16 cellular contexts compared by ENCODE assay signal in genomic region chr10:22628309-22628708, GRCh38.
DNase-seq lines count a peak whose midpoint lies in the region; ATAC-seq, FAIRE-seq and TF ChIP-seq lines count a peak whose summit lies in the region.
"Had no signal": no experiment of that assay in that cellular context is flagged by ENCODE, and none has a peak within 500 bp of the region (broad histone marks: within the 10 kb centered on the region; RNA-seq: fewer than 3 reads in every experiment).

No MANE protein-coding gene starts in this region.

- no peak for TF ChIP-seq POLR2A in H1 (IDR thresholded peaks at IDR 0.05; ENCODE audit: control extremely low read depth in 1 of 2, low read depth in 2 of 2, low read length in 2 of 2)
- TF ChIP-seq POLR2A in ovary (IDR thresholded peaks at IDR 0.05), result no peak

- H3K9me3 Mint-ChIP-seq in activated naive CD4-positive, alpha-beta T cell treated with anti-CD3 and anti-CD28 coated beads, Interleukin-2, amount 50 U/mL, for 24 hours, result no peaks in the 10 kb centered on the region
- peaks cover 2% of the 10 kb centered on the region for H3K9me3 Mint-ChIP-seq in activated CD8-positive, alpha-beta T cell treated with anti-CD3 and anti-CD28 coated beads for 36 hours
- H3K9me3 Mint-ChIP-seq: dendritic cell treated with granulocyte-macrophage colony-stimulating factor and Interleukin-4, amounts not matched to agents 40 ng/mL and 50 ng/mL, for 4 days had no signal

- POLR2A ChIA-PET in activated CD8-positive, alpha-beta T cell treated with anti-CD3 and anti-CD28 coated beads for 36 hours (lab: Charles Lee), result interaction anchor here (0.8 to 5.7 kb wide), 5 partner anchors 13 to 27 kb away, joined by 3 to 48 read pairs (median 13); no protein-coding TSS in a partner anchor
- POLR2A ChIA-PET in H1 (lab: Charles Lee; ENCODE audit: partially characterized antibody), result interaction anchor here (0.9 kb wide), 1 partner anchor 15 kb away, joined by 3 read pairs; no protein-coding TSS in a partner anchor

- H3K9ac ChIP-seq in H1 (replicated peaks in 1 of 4; ENCODE audit: extremely low read depth in 1 of 4, low read depth in 3 of 4, low read length in 3 of 4), result no peak overlapping the region

- peaks cover 99% of the 10 kb centered on the region for H3K4me1 Mint-ChIP-seq in activated naive CD4-positive, alpha-beta T cell treated with anti-CD3 and anti-CD28 coated beads, Interleukin-2, amount 50 U/mL, for 24 hours
- H3K4me1 Mint-ChIP-seq in activated CD8-positive, alpha-beta T cell treated with anti-CD3 and anti-CD28 coated beads for 36 hours (ENCODE audit: low read depth), result peaks cover 90% of the 10 kb centered on the region

- no peak overlapping the region for H3K4me2 ChIP-seq in H1 (ENCODE audit: insufficient read depth in 1 of 2, low read depth in 2 of 2, low read length in 2 of 2)

- H3K18ac ChIP-seq in H1 (ENCODE audit: extremely low read depth, low read length), result no peak overlapping the region

- CTCF ChIA-PET in activated CD8-positive, alpha-beta T cell treated with anti-CD3 and anti-CD28 coated beads for 36 hours (lab: Charles Lee), result interaction anchor here (1.9 to 7.0 kb wide), 3 partner anchors 8 to 20 kb away, joined by 5 to 32 read pairs (median 13); no protein-coding TSS in a partner anchor
- CTCF ChIA-PET in H1 (lab: Charles Lee; ENCODE audit: partially characterized antibody), result interaction anchor here (1.3 kb wide), 1 partner anchor 45 kb away, joined by 3 read pairs; no protein-coding TSS in a partner anchor

- H3K36me3 ChIP-seq in H1 (ENCODE audit: control insufficient read depth in 2 of 4, insufficient read depth in 4 of 4, low read length in 3 of 4) (no peaks in the 10 kb centered on the region), BE2C (no peaks in the 10 kb centered on the region), ovary (no peaks in the 10 kb centered on the region)
- H3K36me3 ChIP-seq: esophagus muscularis mucosa, suprapubic skin had no signal

- H3K27me3 ChIP-seq in H1 (replicated peaks in 1 of 4; ENCODE audit: control insufficient read depth in 3 of 4, extremely low read depth in 1 of 4, insufficient read depth in 3 of 4, low read length in 3 of 4), result no peaks in the 10 kb centered on the region
- no peaks in the 10 kb centered on the region for H3K27me3 ChIP-seq in BE2C
- no peaks in the 10 kb centered on the region for H3K27me3 ChIP-seq in ovary
- H3K27me3 ChIP-seq: esophagus muscularis mucosa, suprapubic skin had no signal

- peak overlapping the region; percentile 68 for H3K4me3 Mint-ChIP-seq in activated naive CD4-positive, alpha-beta T cell treated with anti-CD3 and anti-CD28 coated beads, Interleukin-2, amount 50 U/mL, for 24 hours
- H3K4me3 Mint-ChIP-seq in activated CD8-positive, alpha-beta T cell treated with anti-CD3 and anti-CD28 coated beads for 36 hours, result peak overlapping the region; percentile 42
- H3K4me3 Mint-ChIP-seq: dendritic cell treated with granulocyte-macrophage colony-stimulating factor and Interleukin-4, amounts not matched to agents 40 ng/mL and 50 ng/mL, for 4 days had no signal

- peaks cover 0 to 3% of the 10 kb centered on the region in 2 experiments for H4K20me1 ChIP-seq in H1 (replicated peaks in 1 of 2; ENCODE audit: control insufficient read depth in 1 of 2, insufficient read depth in 2 of 2, low read length in 2 of 2)

- intact Hi-C loops in activated CD8-positive, alpha-beta T cell treated with anti-CD3 and anti-CD28 coated beads for 36 hours (cut with micrococcal nuclease), result loop anchor here (5.0 kb wide), 1 partner anchor 39 kb away; no protein-coding TSS in a partner anchor
- intact Hi-C loops in ovary (cut with DNase I), result no loop called here

- no peak overlapping the region for H2AK5ac ChIP-seq in H1 (ENCODE audit: low read depth, low read length)

- H4K91ac ChIP-seq in H1 (replicated peaks; ENCODE audit: insufficient read length, low read length), result no peak overlapping the region

- ATAC-seq in activated CD8-positive, alpha-beta T cell treated with anti-CD3 and anti-CD28 coated beads for 36 hours, result no peak
- ATAC-seq in HG02973 (IDR thresholded peaks at IDR 0.05; ENCODE audit: unreplicated experiment), result no peak
- ATAC-seq: Right ventricle myocardium inferior had no signal

- H2BK5ac ChIP-seq in H1 (ENCODE audit: low read depth, low read length), result no peak overlapping the region

- no peak overlapping the region for H2AFZ ChIP-seq in H1 (ENCODE audit: low read length)

- H3K36me3 Mint-ChIP-seq in activated naive CD4-positive, alpha-beta T cell treated with anti-CD3 and anti-CD28 coated beads, Interleukin-2, amount 50 U/mL, for 24 hours, result peaks cover 7% of the 10 kb centered on the region
- peaks cover 24% of the 10 kb centered on the region for H3K36me3 Mint-ChIP-seq in activated CD8-positive, alpha-beta T cell treated with anti-CD3 and anti-CD28 coated beads for 36 hours (ENCODE audit: low read depth)

- H3K9me3 ChIP-seq in H1 (ENCODE audit: insufficient read depth in 2 of 2, low read depth in 1 of 2, low read length in 1 of 2), result no peaks in the 10 kb centered on the region
- no peaks in the 10 kb centered on the region for H3K9me3 ChIP-seq in BE2C
- H3K9me3 ChIP-seq in ovary, result no peaks in the 10 kb centered on the region
- H3K9me3 ChIP-seq: esophagus muscularis mucosa, suprapubic skin had no signal

- no peaks in the 10 kb centered on the region for H3K23me2 ChIP-seq in H1 (ENCODE audit: low read depth, low read length)

- no peak overlapping the region for H3K14ac ChIP-seq in H1 (ENCODE audit: insufficient read length)

- TF ChIP-seq RAD21 in H1 (IDR thresholded peaks at IDR 0.05 in 1 of 2, conservative IDR thresholded peaks at IDR 0.05 in 1 of 2; ENCODE audit: low read depth in 2 of 2, low read length in 2 of 2), result no peak

- no peak overlapping the region for H3K56ac ChIP-seq in H1 (replicated peaks; ENCODE audit: insufficient read length, low read depth, low read length)

- H3K4ac ChIP-seq in H1 (replicated peaks; ENCODE audit: insufficient read length, low read depth, low read length), result no peak overlapping the region

- DNase-seq in activated naive CD4-positive, alpha-beta T cell (lab: John Stamatoyannopoulos, UW), result no peak
- DNase-seq in activated CD8-positive, alpha-beta T cell treated with anti-CD3 and anti-CD28 coated beads for 36 hours, result no peak
- DNase-seq in H1 (ENCODE audit: low read depth in 1 of 2, low spot score in 2 of 2) (no peak), BE2C (no peak), ovary (no peak)
- DNase-seq: Kasumi-1, NCI-H1436, retina had no signal

- H4K8ac ChIP-seq in H1 (ENCODE audit: extremely low read depth, insufficient read depth, low read length), result no peak overlapping the region

- no peak overlapping the region for H3K27ac ChIP-seq in H1 (ENCODE audit: low read depth, low read length)
- peak overlapping the region; percentile 70 for H3K27ac ChIP-seq in temporal lobe (ENCODE audit: low read depth, low read length)
- no peak overlapping the region for H3K27ac ChIP-seq in ovary
- H3K27ac ChIP-seq: esophagus muscularis mucosa, suprapubic skin had no signal

- H3K23ac ChIP-seq in H1 (ENCODE audit: insufficient read length), result no peak overlapping the region

- peak overlapping the region; percentile 87 for H3K27ac Mint-ChIP-seq in activated naive CD4-positive, alpha-beta T cell treated with anti-CD3 and anti-CD28 coated beads, Interleukin-2, amount 50 U/mL, for 24 hours
- peak overlapping the region; percentile 96 for H3K27ac Mint-ChIP-seq in activated CD8-positive, alpha-beta T cell treated with anti-CD3 and anti-CD28 coated beads for 36 hours
- H3K27ac Mint-ChIP-seq: dendritic cell treated with granulocyte-macrophage colony-stimulating factor and Interleukin-4, amounts not matched to agents 40 ng/mL and 50 ng/mL, for 4 days had no signal

- no peak overlapping the region for H2BK12ac ChIP-seq in H1 (ENCODE audit: low read depth, low read length)

- WGBS in H1 (ENCODE audit: extremely low coverage in 1 of 2, insufficient coverage in 1 of 2, insufficient read length in 1 of 2, insufficient replicate concordance in 2 of 2, low coverage in 1 of 2, low lambda C conversion rate in 2 of 2, missing lambda C conversion rate in 1 of 2), 2 experiments, result 87% methylated on average over 5 of the region's 5 CpGs; no CpG with 5 or more reads in 1 of the 2 experiments
- WGBS in ovary, 3 donors, result 92 to 93% (median 93%) methylated on average over 5 of the region's 5 CpGs

- no peak overlapping the region for H2BK120ac ChIP-seq in H1 (replicated peaks; ENCODE audit: low read depth, low read length)

- H3K4me3 ChIP-seq in H1 (ENCODE audit: extremely low read depth in 1 of 4, insufficient read depth in 2 of 4, low read depth in 3 of 4, low read length in 4 of 4), result no peak overlapping the region
- H3K4me3 ChIP-seq in BE2C (ENCODE audit: low read depth, low read length), result no peak overlapping the region
- no peak overlapping the region for H3K4me3 ChIP-seq in ovary
- H3K4me3 ChIP-seq: esophagus muscularis mucosa, suprapubic skin had no signal

- H3K4me1 ChIP-seq in H1 (replicated peaks in 1 of 4; ENCODE audit: control insufficient read depth in 3 of 4, insufficient read depth in 4 of 4, low read length in 3 of 4) (peaks cover 11 to 20% (median 16%) of the 10 kb centered on the region in 4 experiments), BE2C (peaks cover 16% of the 10 kb centered on the region), ovary (ENCODE audit: insufficient read depth) (peaks cover 4% of the 10 kb centered on the region)

- H3K79me1 ChIP-seq in H1 (ENCODE audit: low read depth, low read length), result peaks cover 9% of the 10 kb centered on the region

- FAIRE-seq in H1 (lab: Jason Lieb, UNC), result peak; percentile 24
- FAIRE-seq: islet of Langerhans had no signal

- H2BK15ac ChIP-seq in H1 (ENCODE audit: low read length), result no peak overlapping the region

- H2BK20ac ChIP-seq in H1 (ENCODE audit: low read length), result no peak overlapping the region

- TF ChIP-seq CTCF in activated CD8-positive, alpha-beta T cell treated with anti-CD3 and anti-CD28 coated beads for 36 hours (IDR thresholded peaks at IDR 0.05), result no peak
- TF ChIP-seq CTCF in H1 (IDR thresholded peaks at IDR 0.05; ENCODE audit: control extremely low read depth in 1 of 3, insufficient read depth in 1 of 3, low read depth in 1 of 3, low read length in 3 of 3) (no peak), BE2C (IDR thresholded peaks at IDR 0.05; ENCODE audit: low read depth, low read length) (no peak), ovary (IDR thresholded peaks at IDR 0.05) (no peak)

- no peaks in the 10 kb centered on the region for H3K27me3 Mint-ChIP-seq in activated naive CD4-positive, alpha-beta T cell treated with anti-CD3 and anti-CD28 coated beads, Interleukin-2, amount 50 U/mL, for 24 hours
- H3K27me3 Mint-ChIP-seq in activated CD8-positive, alpha-beta T cell treated with anti-CD3 and anti-CD28 coated beads for 36 hours, result no peaks in the 10 kb centered on the region
- H3K27me3 Mint-ChIP-seq: dendritic cell treated with granulocyte-macrophage colony-stimulating factor and Interleukin-4, amounts not matched to agents 40 ng/mL and 50 ng/mL, for 4 days had no signal

- TF ChIP-seq EP300 in H1 (IDR thresholded peaks at IDR 0.05; ENCODE audit: borderline replicate concordance in 1 of 2, low read depth in 2 of 2, low read length in 2 of 2), result no peak
- TF ChIP-seq EP300 in ovary (IDR thresholded peaks at IDR 0.05), result no peak

- H4K5ac ChIP-seq in H1 (ENCODE audit: insufficient read length, low read depth, low read length), result no peak overlapping the region

- peaks cover 0 to 100% of the 10 kb centered on the region in 2 experiments; a peak in 3 of 4 replicates for H3K79me2 ChIP-seq in H1 (ENCODE audit: control insufficient read depth in 1 of 2, insufficient read depth in 2 of 2, low read length in 2 of 2)
